Comparison of ENCODE assay signal across 8 cellular contexts in genomic region chr17:39462644-39463375, GRCh38. TPM values are rescaled to one million over a fixed set of nuclear protein-coding genes. Genes with fewer than 3 reads are reported as not detected.
DNase-seq lines count a peak whose midpoint lies in the region; ATAC-seq and TF ChIP-seq lines count a peak whose summit lies in the region.

No MANE protein-coding gene starts in this region.

- CTCF ChIA-PET in OCI-LY7 (lab: Charles Lee; ENCODE audit: unreplicated experiment) = no interaction called here

- H3K4me1 ChIP-seq in OCI-LY7 (ENCODE audit: insufficient read depth, low read length, poor library complexity, severe bottlenecking) (peaks cover 21% of the 10 kb centered on the region), duodenal mucosa (ENCODE audit: control insufficient read depth in 1 of 2, insufficient read depth in 2 of 2, low read length in 2 of 2) (peaks cover 10 to 30% of the 10 kb centered on the region in 2 donors), uterus (peaks cover 4 to 11% of the 10 kb centered on the region in 2 donors)

- H3K4me3 ChIP-seq in OCI-LY7 (ENCODE audit: low read depth, low read length, poor library complexity, severe bottlenecking) (peak overlapping the region; percentile 94), duodenal mucosa (ENCODE audit: low read depth in 1 of 2, low read length in 2 of 2) (peak overlapping the region; percentile 89 to 92), uterus (peak overlapping the region; percentile 71 to 92)

- ATAC-seq in GM18861 (IDR thresholded peaks at IDR 0.05; ENCODE audit: unreplicated experiment) (no peak), GM21515 (IDR thresholded peaks at IDR 0.05; ENCODE audit: unreplicated experiment) (no peak)

- TF ChIP-seq POLR2A in uterus (IDR thresholded peaks at IDR 0.05) = no peak

- BruUV-seq in OCI-LY7 (replicated peaks; lab: Mats Ljungman, UMichigan) = TSS peak; percentile 83

- intact Hi-C loops in OCI-LY7 (cut with micrococcal nuclease; ENCODE audit: unreplicated experiment) (no loop called here), uterus (cut with DNase I; ENCODE audit: low total_unique reads) (no loop called here)

- TF ChIP-seq CTCF in OCI-LY7 (conservative IDR thresholded peaks at IDR 0.05; ENCODE audit: low read length) (no peak), uterus (IDR thresholded peaks at IDR 0.05) (no peak)

- H3K9me2 ChIP-seq in OCI-LY7 (ENCODE audit: insufficient read depth, low read length) = no peaks in the 10 kb centered on the region

- peak overlapping the region; percentile 80 for H3K4me2 ChIP-seq in OCI-LY7 (ENCODE audit: low read length)

- H3K27ac ChIP-seq in OCI-LY7 (ENCODE audit: low read depth, low read length, poor library complexity, severe bottlenecking) = no peak overlapping the region
- H3K27ac ChIP-seq in duodenal mucosa (ENCODE audit: low read depth, low read length) = no peak overlapping the region
- H3K27ac ChIP-seq in uterus = peak overlapping the region; percentile 93 to 98

- H2AFZ ChIP-seq in OCI-LY7 (ENCODE audit: low read length) = no peak overlapping the region

- H3K9me3 ChIP-seq in OCI-LY7 (ENCODE audit: low read length) (no peaks in the 10 kb centered on the region), duodenal mucosa (ENCODE audit: control insufficient read depth in 1 of 2, low read length in 2 of 2) (no peaks in the 10 kb centered on the region), uterus (no peaks in the 10 kb centered on the region)

- peak overlapping the region; percentile 71 to 98 for H3K9ac ChIP-seq in duodenal mucosa (ENCODE audit: low read depth in 1 of 2, low read length in 2 of 2)

- peaks cover 29% of the 10 kb centered on the region for H4K20me1 ChIP-seq in OCI-LY7 (ENCODE audit: insufficient read depth, low read length)

- H3K36me3 ChIP-seq in OCI-LY7 (ENCODE audit: insufficient read depth, low read length) = peaks cover 43% of the 10 kb centered on the region
- H3K36me3 ChIP-seq in duodenal mucosa (ENCODE audit: control insufficient read depth in 1 of 2, insufficient read depth in 2 of 2, low read length in 2 of 2) = peaks cover 0 to 6% of the 10 kb centered on the region in 2 donors
- H3K36me3 ChIP-seq in uterus = no peaks in the 10 kb centered on the region

- POLR2A ChIA-PET in OCI-LY7 (lab: Charles Lee) = interaction anchor here (0.9 to 4.4 kb wide), 2 partner anchors 12 to 21 kb away, joined by 3 to 67 read pairs; partner anchors contain the start of gene MED1

- peak; percentile 39 for DNase-seq in DMS 273 (lab: John Stamatoyannopoulos, UW; ENCODE audit: unreplicated experiment)
- no peak for DNase-seq in DMS 273 treated with DMSO at 0.1 percent for 48 hours (lab: John Stamatoyannopoulos, UW)
- DNase-seq in OCI-LY7 (ENCODE audit: low spot score) = peak; percentile 50
- peak; percentile 89 for DNase-seq in mesenteric fat pad (ENCODE audit: low spot score)
- no peak for DNase-seq in uterus

- peaks cover 63% of the 10 kb centered on the region for H3K79me2 ChIP-seq in OCI-LY7 (ENCODE audit: insufficient read depth, low read depth, low read length)

- H3K27me3 ChIP-seq in duodenal mucosa (ENCODE audit: control insufficient read depth in 1 of 2, insufficient read depth in 2 of 2, low read length in 2 of 2) (no peaks in the 10 kb centered on the region), uterus (no peaks in the 10 kb centered on the region)

RNA-seq across cellular contexts. Expression of gene CDK12, which starts 1.5 kb away (rescaled TPM):
- total RNA-seq in OCI-LY7 (2014; rRNA removed; shearing (Covaris generic)) = 55.9 and 72.0 TPM in 2 replicates
- 89.5 and 100 TPM in 2 replicates for total RNA-seq in OCI-LY7 (2022)
- total RNA-seq in mesenteric fat pad = 46.5 TPM
- 10 to 100 TPM; 17.9 to 86.0 (median 27.2) TPM for total RNA-seq in uterus

RNA-seq across cellular contexts. Expression of gene MED1, which starts 11.7 kb away (rescaled TPM):
- total RNA-seq in OCI-LY7 (2014; rRNA removed; shearing (Covaris generic)) = 32.2 and 33.9 TPM in 2 replicates
- 73.2 and 73.4 TPM in 2 replicates for total RNA-seq in OCI-LY7 (2022)
- total RNA-seq in mesenteric fat pad = 35.5 TPM
- 10 to 100 TPM; 19.7 to 49.6 (median 25.9) TPM for total RNA-seq in uterus

Comparison
In these comparisons a context has a peak if more than half of its experiments do, and no peak if none do; other contexts are left out.
1. DNase-seq: peak in DMS 273 (single experiment), OCI-LY7 (single experiment) and mesenteric fat pad (single experiment); none in DMS 273 treated with DMSO at 0.1 percent for 48 hours (single experiment) and uterus (0 of 2).
2. H3K27ac ChIP-seq: peak in uterus (2 of 2); none in OCI-LY7 (single experiment) and duodenal mucosa (single experiment).
3. Peak in every context shown above with its lines, with median percentiles within 50 percentile points of each other: H3K4me3 ChIP-seq.